In the genomic region with DNA sequence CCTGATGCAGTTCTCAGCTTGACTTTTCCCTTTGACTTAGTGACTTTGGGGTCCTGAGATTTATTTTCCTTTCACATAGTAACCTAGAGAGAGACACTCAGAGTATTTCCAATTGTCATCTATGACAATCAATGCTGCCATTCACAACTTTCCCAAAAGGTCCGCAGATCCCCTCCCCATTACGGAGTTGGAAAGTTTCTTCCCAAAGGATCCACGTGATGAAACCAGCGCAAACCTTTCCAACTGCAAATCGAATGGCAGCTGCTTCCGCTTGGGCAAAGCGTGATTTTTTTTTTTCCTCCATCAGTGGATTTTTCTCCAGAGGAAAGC, we compare ENCODE assay signal across 8 cellular contexts. TPM values are rescaled to one million over a fixed set of nuclear protein-coding genes. Genes with fewer than 3 reads are reported as not detected.
DNase-seq lines count a peak whose midpoint lies in the region; ATAC-seq, FAIRE-seq and TF ChIP-seq lines count a peak whose summit lies in the region.

No MANE protein-coding gene starts in this region.

- DNase-seq in H54 (ENCODE audit: insufficient read length, low spot score), result no peak
- DNase-seq in WTC11 (ENCODE audit: low spot score), result no peak
- DNase-seq in heart left ventricle, result no peak
- DNase-seq in sciatic nerve (ENCODE audit: low spot score), result no peak
- DNase-seq in cerebellar nuclear complex (lab: John Stamatoyannopoulos, UW), result no peak
- DNase-seq in middle frontal gyrus (ENCODE audit: extremely low spot score, low spot score), result no peak

- intact Hi-C loops in heart left ventricle (cut with DNase I), result loop anchor here in 5 of 10 donors (1.0 to 10.0 kb wide), 4 partner anchors 59 to 73 kb away; no protein-coding TSS in a partner anchor
- intact Hi-C loops in sciatic nerve (cut with DNase I), result no loop called here

- H3K4me3 Mint-ChIP-seq in WTC11, result peak overlapping the region; percentile 92

- H3K9me3 Mint-ChIP-seq in WTC11, result peaks cover 4% of the 10 kb centered on the region

- no peaks in the 10 kb centered on the region for H3K36me3 Mint-ChIP-seq in WTC11

- peaks cover 10% of the 10 kb centered on the region for H3K4me1 Mint-ChIP-seq in WTC11

- H3K4me1 ChIP-seq in ACC112 (ENCODE audit: control insufficient read depth, insufficient read depth, low read length, unreplicated experiment), result peaks cover 3% of the 10 kb centered on the region
- H3K4me1 ChIP-seq in heart left ventricle, result peaks cover 0 to 26% (median 12%) of the 10 kb centered on the region in 12 donors

- peak; percentile 73 for FAIRE-seq in H54 (lab: Jason Lieb, UNC)

- CTCF ChIA-PET in WTC11 (lab: Charles Lee), result interaction anchor here (0.7 to 3.9 kb wide), 7 partner anchors 9 to 122 kb away, joined by 3 to 24 read pairs (median 7); no protein-coding TSS in a partner anchor

- TF ChIP-seq POLR2A in H54 (IDR thresholded peaks at IDR 0.05; ENCODE audit: low read depth, low read length) (no peak), heart left ventricle (IDR thresholded peaks at IDR 0.05) (no peak)

- POLR2A ChIA-PET in WTC11 (lab: Charles Lee), result interaction anchor here (0.7 to 2.2 kb wide), 6 partner anchors 14 to 164 kb away, joined by 3 to 17 read pairs (median 5); a partner anchor contains a TSS

- TF ChIP-seq CTCF in WTC11 (IDR thresholded peaks at IDR 0.05), result no peak
- TF ChIP-seq CTCF in heart left ventricle (IDR thresholded peaks at IDR 0.05), result no peak

- H3K27me3 ChIP-seq in ACC112 (ENCODE audit: insufficient read depth, low read length) (no peaks in the 10 kb centered on the region), heart left ventricle (no peaks in the 10 kb centered on the region)

- H3K27me3 Mint-ChIP-seq in WTC11 (ENCODE audit: low read depth), result no peaks in the 10 kb centered on the region

- peak overlapping the region; percentile 88 for H3K4me3 ChIP-seq in ACC112 (ENCODE audit: low read depth, low read length)
- H3K4me3 ChIP-seq in heart left ventricle, result peak overlapping the region; percentile 76 to 99 (median 93)

- no peaks in the 10 kb centered on the region for H3K36me3 ChIP-seq in ACC112 (ENCODE audit: insufficient read depth, low read length)
- no peaks in the 10 kb centered on the region for H3K36me3 ChIP-seq in heart left ventricle

- peak; percentile 19 for ATAC-seq in WTC11
- ATAC-seq in heart left ventricle, result peak in 2 of 4 donors; percentile 48 to 54
- ATAC-seq in sciatic nerve, result peak; percentile 26
- ATAC-seq in GM21723 (IDR thresholded peaks at IDR 0.05; ENCODE audit: unreplicated experiment), result no peak

- no peaks in the 10 kb centered on the region for H3K79me2 ChIP-seq in ACC112 (ENCODE audit: control insufficient read depth, insufficient read depth, low read length, unreplicated experiment)

- peak overlapping the region; percentile 95 for H2AFZ ChIP-seq in ACC112 (ENCODE audit: low read length, unreplicated experiment)

- H3K27ac ChIP-seq in ACC112 (ENCODE audit: low read depth, low read length) (no peak overlapping the region), heart left ventricle (peak overlapping the region; percentile 88 to 98 (median 94))

- 0 to 1% (median 0%) methylated on average over 7 of the region's 7 CpGs for WGBS in heart left ventricle, 4 donors

- no peaks in the 10 kb centered on the region for H3K9me3 ChIP-seq in heart left ventricle

- H3K27ac Mint-ChIP-seq in WTC11, result peak overlapping the region; percentile 97

TF ChIP-seq in WTC11, 78 proteins besides CTCF, POLR2A, EP300 and RAD21:
- no peak for TF ChIP-seq ESRRA (CRISPR knock-in tag; IDR thresholded peaks at IDR 0.05; ENCODE audit: borderline replicate concordance)
- TF ChIP-seq, protein P1, sequence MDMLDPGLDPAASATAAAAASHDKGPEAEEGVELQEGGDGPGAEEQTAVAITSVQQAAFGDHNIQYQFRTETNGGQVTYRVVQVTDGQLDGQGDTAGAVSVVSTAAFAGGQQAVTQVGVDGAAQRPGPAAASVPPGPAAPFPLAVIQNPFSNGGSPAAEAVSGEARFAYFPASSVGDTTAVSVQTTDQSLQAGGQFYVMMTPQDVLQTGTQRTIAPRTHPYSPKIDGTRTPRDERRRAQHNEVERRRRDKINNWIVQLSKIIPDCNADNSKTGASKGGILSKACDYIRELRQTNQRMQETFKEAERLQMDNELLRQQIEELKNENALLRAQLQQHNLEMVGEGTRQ (CRISPR knock-in tag; IDR thresholded peaks at IDR 0.05), result peak; percentile 76
- TF ChIP-seq, protein P2, sequence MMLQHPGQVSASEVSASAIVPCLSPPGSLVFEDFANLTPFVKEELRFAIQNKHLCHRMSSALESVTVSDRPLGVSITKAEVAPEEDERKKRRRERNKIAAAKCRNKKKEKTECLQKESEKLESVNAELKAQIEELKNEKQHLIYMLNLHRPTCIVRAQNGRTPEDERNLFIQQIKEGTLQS (CRISPR knock-in tag; conservative IDR thresholded peaks at IDR 0.05), result no peak
- TF ChIP-seq, protein P3, sequence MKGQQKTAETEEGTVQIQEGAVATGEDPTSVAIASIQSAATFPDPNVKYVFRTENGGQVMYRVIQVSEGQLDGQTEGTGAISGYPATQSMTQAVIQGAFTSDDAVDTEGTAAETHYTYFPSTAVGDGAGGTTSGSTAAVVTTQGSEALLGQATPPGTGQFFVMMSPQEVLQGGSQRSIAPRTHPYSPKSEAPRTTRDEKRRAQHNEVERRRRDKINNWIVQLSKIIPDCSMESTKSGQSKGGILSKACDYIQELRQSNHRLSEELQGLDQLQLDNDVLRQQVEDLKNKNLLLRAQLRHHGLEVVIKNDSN (CRISPR knock-in tag; IDR thresholded peaks at IDR 0.05), result peak; percentile 61; the same call in 1 of the 2 replicates

RNA-seq across cellular contexts. Expression of a gene that starts 0.5 kb away (rescaled TPM):
- total RNA-seq in WTC11 (2021) (7.0 to 10.6 TPM (median 8.6 TPM) in 3 replicates), heart left ventricle (10 to 100 TPM in 3 of 9 donors, 1 to 10 TPM in 6; 6.5 to 17.3 (median 8.2) TPM), sciatic nerve (19.7 TPM)
- polyA plus RNA-seq in heart left ventricle, result 1 to 10 TPM; 5.9 to 8.4 TPM

RNA-seq across cellular contexts. Expression of a gene that starts 15.0 kb away (rescaled TPM):
- total RNA-seq in WTC11 (2021) (46.0 to 49.4 TPM (median 46.2 TPM) in 3 replicates), heart left ventricle (10 to 100 TPM; 16.7 to 44.6 (median 20.1) TPM), sciatic nerve (31.1 TPM)
- 10 to 100 TPM in 1 of 2 donors, 1 to 10 TPM in 1; 8.4 to 23.7 TPM for polyA plus RNA-seq in heart left ventricle
